2 cellular contexts compared by ENCODE assay signal in genomic region chr3:59191651-59192050, GRCh38.
TF ChIP-seq lines count a peak whose summit lies in the region.

No MANE protein-coding gene starts in this region.

TF ChIP-seq in IMR-90, 13 proteins besides CTCF, POLR2A, EP300 and RAD21 (continued from another document):
- TF ChIP-seq RCOR1 (IDR thresholded peaks at IDR 0.05; ENCODE audit: insufficient replicate concordance, low read length) (no peak), MAZ (IDR thresholded peaks at IDR 0.05; ENCODE audit: borderline replicate concordance, low read depth, low read length) (no peak), BHLHE40 (IDR thresholded peaks at IDR 0.05; ENCODE audit: low read depth, low read length) (no peak), MXI1 (IDR thresholded peaks at IDR 0.05; ENCODE audit: borderline replicate concordance, low read depth, low read length) (no peak), NFE2L2 (IDR thresholded peaks at IDR 0.05; ENCODE audit: low read depth, low read length) (no peak), ELK1 (IDR thresholded peaks at IDR 0.05; ENCODE audit: borderline replicate concordance, low read depth, low read length) (no peak), MAFK (IDR thresholded peaks at IDR 0.05; ENCODE audit: low read depth, low read length) (no peak), CHD1 (IDR thresholded peaks at IDR 0.05; ENCODE audit: low read depth, low read length) (no peak), USF2 (IDR thresholded peaks at IDR 0.05; ENCODE audit: low read depth, low read length) (no peak), CEBPB (IDR thresholded peaks at IDR 0.05; ENCODE audit: low read depth, low read length) (no peak), RFX5 (IDR thresholded peaks at IDR 0.05; ENCODE audit: low read depth, low read length) (no peak)
TF ChIP-seq in IMR-90: peak in this region for 0.

TF ChIP-seq in SK-N-SH, 30 proteins besides CTCF, POLR2A, EP300 and RAD21 (continued from another document):
- TF ChIP-seq PBX3 (IDR thresholded peaks at IDR 0.05) = peak; percentile 35; the same call in 1 of the 2 replicates
